8 cellular contexts compared by ENCODE assay signal in genomic region chr1:219174672-219175564, GRCh38. TPM values are rescaled to one million over a fixed set of nuclear protein-coding genes. Genes with fewer than 3 reads are reported as not detected.
DNase-seq lines count a peak whose midpoint lies in the region; ATAC-seq and TF ChIP-seq lines count a peak whose summit lies in the region.

No MANE protein-coding gene starts in this region.

- H3K36me3 ChIP-seq in GM23248 (ENCODE audit: low read depth) (no peaks in the 10 kb centered on the region), prostate gland (no peaks in the 10 kb centered on the region)

- peak overlapping the region; percentile 91 for H3K9ac ChIP-seq in GM23248

- H4K20me1 ChIP-seq in GM23248 (ENCODE audit: insufficient read depth), result no peaks in the 10 kb centered on the region

- 38 to 40% methylated on average over 11 of the region's 11 CpGs for WGBS in GM23248 (ENCODE audit: low coverage in 1 of 2, low lambda C conversion rate in 2 of 2, missing lambda C conversion rate in 2 of 2), 2 experiments
- WGBS in adipose tissue, 3 donors, result 17 to 51% (median 46%) methylated on average over 11 of the region's 11 CpGs
- WGBS in prostate gland, result 36% methylated on average over 11 of the region's 11 CpGs

- no peaks in the 10 kb centered on the region for H3K9me3 ChIP-seq in GM23248 (ENCODE audit: low read depth)
- H3K9me3 ChIP-seq in prostate gland, result no peaks in the 10 kb centered on the region

- no peak for TF ChIP-seq POLR2A in prostate gland (IDR thresholded peaks at IDR 0.05)

- peak overlapping the region; percentile 88 for H3K4me2 ChIP-seq in GM23248 (ENCODE audit: unreplicated experiment)

- in situ Hi-C loops in GM23248 (cut with MboI), result loop anchor here (25.0 kb wide), 1 partner anchor 838 kb away; the partner anchor contains the start of gene TGFB2

- H3K27ac ChIP-seq in GM23248 (peak overlapping the region; percentile 77), adipose tissue (ENCODE audit: low read depth, low read length) (peak overlapping the region; percentile 62), prostate gland (peak overlapping the region; percentile 69 to 94)

- intact Hi-C loops in left ventricle myocardium superior (cut with micrococcal nuclease) (no loop called here), prostate gland (cut with DNase I) (loop anchor here (5.0 to 10.0 kb wide), 4 partner anchors 122 to 828 kb away; partner anchors contain the start of gene TGFB2)

- DNase-seq in ELR (ENCODE audit: low read depth) (peak; percentile 85), GM23248 (peak; percentile 89), NAMALWA (ENCODE audit: low spot score) (peak; percentile 63), left ventricle myocardium superior (no peak), prostate gland (ENCODE audit: low spot score) (peak; percentile 36), NCI-H1092 treated with DMSO at 0.1 percent for 48 hours (lab: John Stamatoyannopoulos, UW) (no peak), NCI-H524 treated with DMSO at 0.1 percent for 48 hours (lab: John Stamatoyannopoulos, UW) (no peak)

- H3K4me3 ChIP-seq in GM23248, result peak overlapping the region; percentile 86
- H3K4me3 ChIP-seq in prostate gland, result peak overlapping the region; percentile 35 to 69

- H3K27me3 ChIP-seq in GM23248 (replicated peaks; ENCODE audit: insufficient read depth), result no peaks in the 10 kb centered on the region
- H3K27me3 ChIP-seq in prostate gland (replicated peaks; ENCODE audit: insufficient read depth), result no peaks in the 10 kb centered on the region

- peak overlapping the region; percentile 95 for H2AFZ ChIP-seq in GM23248

- H3K4me1 ChIP-seq in GM23248 (ENCODE audit: insufficient read depth), result peaks cover 21% of the 10 kb centered on the region
- H3K4me1 ChIP-seq in prostate gland (replicated peaks), result peaks cover 13% of the 10 kb centered on the region

- TF ChIP-seq CTCF in prostate gland (IDR thresholded peaks at IDR 0.05), result no peak

- peaks cover 4% of the 10 kb centered on the region; the same call in 1 of the 2 replicates for H3K9me2 ChIP-seq in GM23248 (ENCODE audit: insufficient read depth)

- H3K79me2 ChIP-seq in GM23248 (ENCODE audit: insufficient read depth), result peaks cover 12% of the 10 kb centered on the region; the same call in 1 of the 2 replicates

- ATAC-seq in left ventricle myocardium superior, result peak; percentile 71

- no peaks in the 10 kb centered on the region for H3F3A ChIP-seq in GM23248 (ENCODE audit: insufficient read depth)

RNA-seq across cellular contexts. Expression of gene LYPLAL1, which starts 1.2 kb away (rescaled TPM):
- 9.1 and 11.4 TPM in 2 replicates for total RNA-seq in GM23248 (2014; rRNA removed; shearing (Covaris generic))
- 31.8 and 33.7 TPM in 2 replicates for polyA plus RNA-seq in GM23248 (2016; fragmentation: Nextera tagmentation; extraction: Ambion mirVana)
- polyA plus RNA-seq in adipose tissue, result 10 to 100 TPM; 10.1 to 19.1 (median 14.0) TPM
- 63.7 TPM for total RNA-seq in left ventricle myocardium superior
- 10 to 100 TPM; 15.8 to 29.3 TPM for total RNA-seq in prostate gland

Comparison
In these comparisons a context has a peak if more than half of its experiments do, and no peak if none do; other contexts are left out.
1. DNase-seq: peak in ELR (single experiment), GM23248 (single experiment), NAMALWA (single experiment) and prostate gland (single experiment); none in left ventricle myocardium superior (single experiment), NCI-H1092 treated with DMSO at 0.1 percent for 48 hours (single experiment) and NCI-H524 treated with DMSO at 0.1 percent for 48 hours (single experiment).
2. Peak in every context shown above with its lines, with median percentiles within 50 percentile points of each other: H3K27ac ChIP-seq.